ENCODE assay signal across 32 cellular contexts in genomic region chr3:19471147-19471546, GRCh38.
"Had no signal": no experiment of that assay in that cellular context is flagged by ENCODE, and none has a peak within 500 bp of the region (broad histone marks: within the 10 kb centered on the region; RNA-seq: fewer than 3 reads in every experiment).

No MANE protein-coding gene starts in this region.

- DNase-seq: activated CD4-positive, alpha-beta T cell treated with anti-CD3 and anti-CD28 coated beads, Interleukin-2, amount 10 ng/mL, durations not matched to agents 24 days and 14 days; activated CD4-positive, alpha-beta T cell treated with anti-CD3 and anti-CD28 coated beads, Interleukin-2, amount 50 U/mL, for 4 hours; activated CD8-positive, alpha-beta T cell treated with anti-CD3 and anti-CD28 coated beads for 36 hours; activated effector memory CD4-positive, alpha-beta T cell treated with anti-CD3 and anti-CD28 coated beads, Interleukin-2, amount 50 U/mL, for 16 hours; activated naive CD4-positive, alpha-beta T cell; activated naive CD4-positive, alpha-beta T cell treated with anti-CD3 and anti-CD28 coated beads, Interleukin-2, amount 50 U/mL, for 16 hours; activated naive CD8-positive, alpha-beta T cell treated with anti-CD3 and anti-CD28 coated beads for 36 hours; activated T-cell treated with anti-CD3 and anti-CD28 coated beads, Interleukin-2, amount 50 U/mL, for 1 hour; activated T-cell treated with anti-CD3 and anti-CD28 coated beads, Interleukin-2, amount 50 U/mL, for 72 hours; amniotic stem cell; aorta; brain microvascular endothelial cell; central memory CD4-positive, alpha-beta T cell; MM.1S; MV-4-11; NCI-H1092; NCI-H1417; NCI-H146; NCI-H187; NCI-H2029 treated with DMSO at 0.1 percent for 48 hours; NCI-H2107; NCI-H2171 treated with DMSO at 0.1 percent for 48 hours; NCI-H2227 treated with DMSO at 0.1 percent for 48 hours; NCI-H510A treated with DMSO at 0.1 percent for 48 hours; PC-9; Right ventricle myocardium superior; SW 1271; T-helper 1 cell; T-helper 2 cell; T1000; WERI-Rb-1 had no signal

- H3K36me3 Mint-ChIP-seq: activated naive CD8-positive, alpha-beta T cell treated with anti-CD3 and anti-CD28 coated beads for 36 hours had no signal

- H2AFZ ChIP-seq: PC-9 had no signal

- H3K27me3 Mint-ChIP-seq: activated CD4-positive, alpha-beta T cell treated with anti-CD3 and anti-CD28 coated beads, Interleukin-2, amount 10 ng/mL, durations not matched to agents 24 days and 14 days; activated CD8-positive, alpha-beta T cell treated with anti-CD3 and anti-CD28 coated beads for 36 hours; activated T-helper 17 cell treated with anti-CD3 and anti-CD28 coated beads, Interleukin-2, amount 50 U/mL, for 72 hours had no signal

- H3K4me3 ChIP-seq: PC-9 had no signal

- H3K4me1 Mint-ChIP-seq: activated CD4-positive, alpha-beta T cell treated with anti-CD3 and anti-CD28 coated beads, Interleukin-2, amount 10 ng/mL, durations not matched to agents 24 days and 14 days; activated naive CD8-positive, alpha-beta T cell treated with anti-CD3 and anti-CD28 coated beads for 36 hours; activated T-helper 17 cell treated with anti-CD3 and anti-CD28 coated beads, Interleukin-2, amount 50 U/mL, for 72 hours had no signal

- H3K4me3 Mint-ChIP-seq: activated CD4-positive, alpha-beta T cell treated with anti-CD3 and anti-CD28 coated beads, Interleukin-2, amount 10 ng/mL, durations not matched to agents 24 days and 14 days; activated CD8-positive, alpha-beta T cell treated with anti-CD3 and anti-CD28 coated beads for 36 hours; activated naive CD8-positive, alpha-beta T cell treated with anti-CD3 and anti-CD28 coated beads for 36 hours; activated T-cell treated with anti-CD3 and anti-CD28 coated beads, Interleukin-2, amount 50 U/mL, for 72 hours; activated T-helper 17 cell treated with anti-CD3 and anti-CD28 coated beads, Interleukin-2, amount 50 U/mL, for 72 hours had no signal

- H3K27ac Mint-ChIP-seq: activated CD4-positive, alpha-beta T cell treated with anti-CD3 and anti-CD28 coated beads, Interleukin-2, amount 10 ng/mL, durations not matched to agents 24 days and 14 days; activated CD8-positive, alpha-beta T cell treated with anti-CD3 and anti-CD28 coated beads for 36 hours; activated naive CD8-positive, alpha-beta T cell treated with anti-CD3 and anti-CD28 coated beads for 36 hours; activated T-cell treated with anti-CD3 and anti-CD28 coated beads, Interleukin-2, amount 50 U/mL, for 72 hours; activated T-helper 17 cell treated with anti-CD3 and anti-CD28 coated beads, Interleukin-2, amount 50 U/mL, for 72 hours had no signal

- H3K9me3 Mint-ChIP-seq: activated CD4-positive, alpha-beta T cell treated with anti-CD3 and anti-CD28 coated beads, Interleukin-2, amount 10 ng/mL, durations not matched to agents 24 days and 14 days had no signal

- H3K27ac ChIP-seq: brain microvascular endothelial cell, PC-9, WERI-Rb-1 had no signal

- H3K36me3 ChIP-seq: brain microvascular endothelial cell, WERI-Rb-1 had no signal

- H3K4me2 ChIP-seq: PC-9 had no signal

- H3K27me3 ChIP-seq: brain microvascular endothelial cell had no signal

- ATAC-seq: activated CD8-positive, alpha-beta T cell treated with anti-CD3 and anti-CD28 coated beads for 36 hours; activated T-cell treated with anti-CD3 and anti-CD28 coated beads, Interleukin-2, amount 50 U/mL, for 72 hours; activated T-helper 17 cell treated with anti-CD3 and anti-CD28 coated beads, Interleukin-2, amount 50 U/mL, for 72 hours had no signal
